Comparison of ENCODE assay signal across 11 cellular contexts in genomic region chr2:190530211-190530639, GRCh38. TPM values are rescaled to one million over a fixed set of nuclear protein-coding genes. Genes with fewer than 3 reads are reported as not detected.
DNase-seq lines count a peak whose midpoint lies in the region; TF ChIP-seq lines count a peak whose summit lies in the region.
"Had no signal": no experiment of that assay in that cellular context is flagged by ENCODE, and none has a peak within 500 bp of the region (broad histone marks: within the 10 kb centered on the region; RNA-seq: fewer than 3 reads in every experiment).

No MANE protein-coding gene starts in this region.

- H3K4me2 ChIP-seq in fibroblast of lung (ENCODE audit: extremely low read depth, insufficient read depth, low read length) = no peak overlapping the region

- no peaks in the 10 kb centered on the region for H3K27me3 Mint-ChIP-seq in T-helper 2 cell treated with Interferon-gamma antibody and Interleukin-4, amounts not matched to agents 5 μg/mL and 100 μg/mL, for 36 hours (ENCODE audit: low read depth)
- H3K27me3 Mint-ChIP-seq in progenitor cell of endocrine pancreas = no peaks in the 10 kb centered on the region
- H3K27me3 Mint-ChIP-seq: central memory CD8-positive, alpha-beta T cell had no signal

- TF ChIP-seq CTCF in fibroblast of lung (conservative IDR thresholded peaks at IDR 0.05 in 1 of 2, IDR thresholded peaks at IDR 0.05 in 1 of 2; ENCODE audit: low read depth in 1 of 2, low read length in 2 of 2) = no peak
- no peak for TF ChIP-seq CTCF in progenitor cell of endocrine pancreas (IDR thresholded peaks at IDR 0.05; ENCODE audit: unreplicated experiment)

- H2AFZ ChIP-seq in fibroblast of lung (ENCODE audit: low read length) = no peak overlapping the region

- H3K79me2 ChIP-seq in fibroblast of lung (ENCODE audit: control insufficient read depth, insufficient read depth, low read length) = no peaks in the 10 kb centered on the region

- H3K9ac ChIP-seq in fibroblast of lung (ENCODE audit: insufficient read depth, low read length) = no peak overlapping the region

- H3K9me3 Mint-ChIP-seq in T-helper 2 cell treated with Interferon-gamma antibody and Interleukin-4, amounts not matched to agents 5 μg/mL and 100 μg/mL, for 36 hours = no peaks in the 10 kb centered on the region
- no peaks in the 10 kb centered on the region for H3K9me3 Mint-ChIP-seq in progenitor cell of endocrine pancreas (ENCODE audit: low read depth)
- H3K9me3 Mint-ChIP-seq: central memory CD8-positive, alpha-beta T cell; neural crest cell had no signal

- peaks cover 7% of the 10 kb centered on the region for H3K4me1 ChIP-seq in fibroblast of lung (ENCODE audit: control insufficient read depth, extremely low read depth, insufficient read depth, low read length)

- no peaks in the 10 kb centered on the region for H4K20me1 ChIP-seq in fibroblast of lung (ENCODE audit: control insufficient read depth, extremely low read depth, insufficient read depth, low read length)

- no peak overlapping the region for H3K4me3 ChIP-seq in fibroblast of lung (replicated peaks in 1 of 4; ENCODE audit: control extremely low read depth in 1 of 4, insufficient read depth in 1 of 4, low read depth in 3 of 4, low read length in 4 of 4)

- no peaks in the 10 kb centered on the region for H3K36me3 ChIP-seq in fibroblast of lung (ENCODE audit: control insufficient read depth, insufficient read depth, low read length)

- DNase-seq in T-helper 2 cell treated with Interferon-gamma antibody and Interleukin-4, amounts not matched to agents 5 μg/mL and 100 μg/mL, for 36 hours (ENCODE audit: low spot score) = no peak
- no peak for DNase-seq in T-helper 2 cell
- DNase-seq in NCI-H226 = peak; percentile 60
- DNase-seq in fibroblast of lung (ENCODE audit: low read depth in 2 of 2) = peak; percentile 31 to 93
- DNase-seq in progenitor cell of endocrine pancreas (ENCODE audit: low spot score, unreplicated experiment) = no peak
- DNase-seq in NCI-H82 (lab: John Stamatoyannopoulos, UW) = no peak
- no peak for DNase-seq in iPS-NIHi11 (ENCODE audit: low spot score)
- DNase-seq in AG08396 (ENCODE audit: low spot score) = no peak
- DNase-seq: NCI-H2171 had no signal

- H3K27me3 ChIP-seq in fibroblast of lung (ENCODE audit: control insufficient read depth, insufficient read depth, low read length) = no peaks in the 10 kb centered on the region

- no peaks in the 10 kb centered on the region for H3K9me3 ChIP-seq in fibroblast of lung (ENCODE audit: control insufficient read depth, insufficient read depth, low read depth, low read length)

- peak overlapping the region; percentile 19 for H3K4me3 Mint-ChIP-seq in T-helper 2 cell treated with Interferon-gamma antibody and Interleukin-4, amounts not matched to agents 5 μg/mL and 100 μg/mL, for 36 hours
- no peak overlapping the region for H3K4me3 Mint-ChIP-seq in progenitor cell of endocrine pancreas (ENCODE audit: low read depth)
- H3K4me3 Mint-ChIP-seq: central memory CD8-positive, alpha-beta T cell; neural crest cell had no signal

- H3K27ac Mint-ChIP-seq in T-helper 2 cell treated with Interferon-gamma antibody and Interleukin-4, amounts not matched to agents 5 μg/mL and 100 μg/mL, for 36 hours = peak overlapping the region; percentile 53
- H3K27ac Mint-ChIP-seq in progenitor cell of endocrine pancreas = peak overlapping the region; percentile 40

- H3K27ac ChIP-seq in fibroblast of lung (ENCODE audit: insufficient read depth, low read length) = no peak overlapping the region

- H3K4me1 Mint-ChIP-seq in T-helper 2 cell treated with Interferon-gamma antibody and Interleukin-4, amounts not matched to agents 5 μg/mL and 100 μg/mL, for 36 hours (ENCODE audit: low read depth) = peaks cover 66% of the 10 kb centered on the region
- peaks cover 33% of the 10 kb centered on the region for H3K4me1 Mint-ChIP-seq in progenitor cell of endocrine pancreas (ENCODE audit: low read depth)

- peaks cover 13% of the 10 kb centered on the region for H3K36me3 Mint-ChIP-seq in T-helper 2 cell treated with Interferon-gamma antibody and Interleukin-4, amounts not matched to agents 5 μg/mL and 100 μg/mL, for 36 hours (ENCODE audit: low read depth)
- H3K36me3 Mint-ChIP-seq in progenitor cell of endocrine pancreas (ENCODE audit: insufficient read depth) = no peaks in the 10 kb centered on the region

RNA-seq across cellular contexts. Expression of gene NEMP2, which starts 4.3 kb away (rescaled TPM):
- total RNA-seq in fibroblast of lung = 6.3 and 6.4 TPM in 2 replicates
- 5.5 and 6.0 TPM in 2 replicates for polyA plus RNA-seq in fibroblast of lung
- polyA plus RNA-seq in fibroblast of lung (2012) = 3.2 and 3.5 TPM in 2 replicates
- polyA minus RNA-seq in fibroblast of lung (ENCODE audit: low replicate concordance) = 0.63 and 1.5 TPM in 2 replicates
- total RNA-seq in progenitor cell of endocrine pancreas = 10.2 and 13.9 TPM in 2 replicates

Comparison
In these comparisons a context has a peak if more than half of its experiments do, and no peak if none do; other contexts are left out.
1. DNase-seq: peak in NCI-H226 (single experiment) and fibroblast of lung (2 of 2); none in T-helper 2 cell treated with Interferon-gamma antibody and Interleukin-4, amounts not matched to agents 5 μg/mL and 100 μg/mL, for 36 hours (single experiment), T-helper 2 cell (0 of 5), progenitor cell of endocrine pancreas (single experiment), NCI-H82 (single experiment), iPS-NIHi11 (single experiment) and AG08396 (single experiment).